Comparison of ENCODE assay signal across 19 cellular contexts in genomic region chr2:12314119-12314735, GRCh38.
DNase-seq lines count a peak whose midpoint lies in the region; ATAC-seq and TF ChIP-seq lines count a peak whose summit lies in the region.
"Had no signal": no experiment of that assay in that cellular context is flagged by ENCODE, and none has a peak within 500 bp of the region (broad histone marks: within the 10 kb centered on the region; RNA-seq: fewer than 3 reads in every experiment).

No MANE protein-coding gene starts in this region.

- in situ Hi-C loops in GM13976 (cut with MboI; ENCODE audit: low sequenced_read_pairs, unreplicated experiment), result no loop called here

- H3K4me1 ChIP-seq in neural progenitor cell, result peaks cover 21% of the 10 kb centered on the region
- H3K4me1 ChIP-seq: right atrium auricular region had no signal

- no peak for ATAC-seq in activated CD8-positive, alpha-beta T cell treated with anti-CD3 and anti-CD28 coated beads, Interleukin-2, amount 10 ng/mL, durations not matched to agents 7 days and 5 days
- no peak for ATAC-seq in activated CD8-positive, alpha-beta T cell treated with anti-CD3 and anti-CD28 coated beads for 36 hours
- ATAC-seq in HG03457 (IDR thresholded peaks at IDR 0.05; ENCODE audit: unreplicated experiment), result no peak
- ATAC-seq: A549, gastroesophageal sphincter had no signal

- CTCF ChIA-PET in activated CD8-positive, alpha-beta T cell treated with anti-CD3 and anti-CD28 coated beads, Interleukin-2, amount 10 ng/mL, durations not matched to agents 7 days and 5 days (lab: Charles Lee), result interaction anchor here (0.6 to 1.8 kb wide), 3 partner anchors 8 to 19 kb away, joined by 3 to 5 read pairs (median 3); no protein-coding TSS in a partner anchor
- CTCF ChIA-PET in activated CD8-positive, alpha-beta T cell treated with anti-CD3 and anti-CD28 coated beads for 36 hours (lab: Charles Lee), result interaction anchor here (0.7 kb wide), 1 partner anchor 52 kb away, joined by 3 read pairs; no protein-coding TSS in a partner anchor

- no peak for DNase-seq in activated CD8-positive, alpha-beta T cell treated with anti-CD3 and anti-CD28 coated beads, Interleukin-2, amount 10 ng/mL, durations not matched to agents 7 days and 5 days
- DNase-seq in activated CD8-positive, alpha-beta T cell treated with anti-CD3 and anti-CD28 coated beads for 36 hours, result no peak
- DNase-seq in NCI-H345 (lab: John Stamatoyannopoulos, UW) (peak; percentile 87), glutamatergic neuron (peak; percentile 40), neural progenitor cell (ENCODE audit: low spot score) (peak; percentile 38), GM13976 (ENCODE audit: low spot score) (no peak)
- DNase-seq in activated CD8-positive, alpha-beta memory T cell treated with anti-CD3 and anti-CD28 coated beads, Interleukin-2, amount 50 U/mL, for 48 hours, result no peak
- DNase-seq: activated effector memory CD4-positive, alpha-beta T cell treated with anti-CD3 and anti-CD28 coated beads, Interleukin-2, amount 50 U/mL, for 16 hours; CD4-positive, alpha-beta T cell; colonic mucosa; DMS79 treated with DMSO at 0.1 percent for 48 hours; NCI-H446; nucleus accumbens; SHP77 treated with DMSO at 0.1 percent for 48 hours; stimulated activated naive CD8-positive, alpha-beta T cell treated with anti-CD3 and anti-CD28 coated beads, Interleukin-15, amount 100 ng/mL, for 72 hours had no signal

- peak overlapping the region; percentile 77 for H2AFZ ChIP-seq in neural progenitor cell (replicated peaks)

- intact Hi-C loops in activated CD8-positive, alpha-beta T cell treated with anti-CD3 and anti-CD28 coated beads for 36 hours (cut with micrococcal nuclease), result no loop called here

- no peak overlapping the region for H3K4me3 Mint-ChIP-seq in activated CD8-positive, alpha-beta T cell treated with anti-CD3 and anti-CD28 coated beads, Interleukin-2, amount 10 ng/mL, durations not matched to agents 7 days and 5 days
- H3K4me3 Mint-ChIP-seq in activated CD8-positive, alpha-beta T cell treated with anti-CD3 and anti-CD28 coated beads for 36 hours, result no peak overlapping the region
- H3K4me3 Mint-ChIP-seq in glutamatergic neuron (ENCODE audit: unreplicated experiment) (peak overlapping the region; percentile 64), neural progenitor cell (no peak overlapping the region)
- H3K4me3 Mint-ChIP-seq: CD4-positive, alpha-beta T cell; stimulated activated naive CD8-positive, alpha-beta T cell treated with anti-CD3 and anti-CD28 coated beads, Interleukin-15, amount 100 ng/mL, for 72 hours had no signal

- no peak overlapping the region for H3K27ac ChIP-seq in neural progenitor cell
- H3K27ac ChIP-seq: A549, colonic mucosa, gastroesophageal sphincter had no signal

- H4K20me1 ChIP-seq in neural progenitor cell (ENCODE audit: low read depth), result no peaks in the 10 kb centered on the region

- no peaks in the 10 kb centered on the region for H3K36me3 ChIP-seq in neural progenitor cell
- H3K36me3 ChIP-seq: colonic mucosa, gastroesophageal sphincter, right atrium auricular region had no signal

- H3K27me3 Mint-ChIP-seq in activated CD8-positive, alpha-beta T cell treated with anti-CD3 and anti-CD28 coated beads, Interleukin-2, amount 10 ng/mL, durations not matched to agents 7 days and 5 days (ENCODE audit: low read depth), result no peaks in the 10 kb centered on the region
- H3K27me3 Mint-ChIP-seq in activated CD8-positive, alpha-beta T cell treated with anti-CD3 and anti-CD28 coated beads for 36 hours, result no peaks in the 10 kb centered on the region
- H3K27me3 Mint-ChIP-seq in glutamatergic neuron (ENCODE audit: unreplicated experiment) (peaks cover 6% of the 10 kb centered on the region), neural progenitor cell (ENCODE audit: insufficient read depth, low read depth) (peaks cover 5% of the 10 kb centered on the region)
- H3K27me3 Mint-ChIP-seq: CD4-positive, alpha-beta T cell; stimulated activated naive CD8-positive, alpha-beta T cell treated with anti-CD3 and anti-CD28 coated beads, Interleukin-15, amount 100 ng/mL, for 72 hours had no signal

- no peak overlapping the region for H3K9ac ChIP-seq in neural progenitor cell

- peaks cover 3% of the 10 kb centered on the region for H3K36me3 Mint-ChIP-seq in activated CD8-positive, alpha-beta T cell treated with anti-CD3 and anti-CD28 coated beads, Interleukin-2, amount 10 ng/mL, durations not matched to agents 7 days and 5 days (ENCODE audit: low read depth)
- H3K36me3 Mint-ChIP-seq in activated CD8-positive, alpha-beta T cell treated with anti-CD3 and anti-CD28 coated beads for 36 hours (ENCODE audit: low read depth), result no peaks in the 10 kb centered on the region
- H3K36me3 Mint-ChIP-seq in glutamatergic neuron (ENCODE audit: unreplicated experiment) (no peaks in the 10 kb centered on the region), neural progenitor cell (no peaks in the 10 kb centered on the region)

- no peaks in the 10 kb centered on the region for H3K27me3 ChIP-seq in neural progenitor cell
- H3K27me3 ChIP-seq: colonic mucosa, gastroesophageal sphincter, right atrium auricular region had no signal

- peak overlapping the region; percentile 24 for H3K27ac Mint-ChIP-seq in activated CD8-positive, alpha-beta T cell treated with anti-CD3 and anti-CD28 coated beads, Interleukin-2, amount 10 ng/mL, durations not matched to agents 7 days and 5 days
- no peak overlapping the region for H3K27ac Mint-ChIP-seq in activated CD8-positive, alpha-beta T cell treated with anti-CD3 and anti-CD28 coated beads for 36 hours
- peak overlapping the region; percentile 95 for H3K27ac Mint-ChIP-seq in glutamatergic neuron (ENCODE audit: unreplicated experiment)
- H3K27ac Mint-ChIP-seq in neural progenitor cell, result peak overlapping the region; percentile 90
- H3K27ac Mint-ChIP-seq: CD4-positive, alpha-beta T cell; stimulated activated naive CD8-positive, alpha-beta T cell treated with anti-CD3 and anti-CD28 coated beads, Interleukin-15, amount 100 ng/mL, for 72 hours had no signal

- H3K4me1 Mint-ChIP-seq in activated CD8-positive, alpha-beta T cell treated with anti-CD3 and anti-CD28 coated beads, Interleukin-2, amount 10 ng/mL, durations not matched to agents 7 days and 5 days (ENCODE audit: low read depth), result peaks cover 41% of the 10 kb centered on the region
- peaks cover 28% of the 10 kb centered on the region for H3K4me1 Mint-ChIP-seq in activated CD8-positive, alpha-beta T cell treated with anti-CD3 and anti-CD28 coated beads for 36 hours (ENCODE audit: low read depth)
- peaks cover 19% of the 10 kb centered on the region for H3K4me1 Mint-ChIP-seq in glutamatergic neuron (ENCODE audit: low read depth, unreplicated experiment)
- peaks cover 27% of the 10 kb centered on the region for H3K4me1 Mint-ChIP-seq in neural progenitor cell

- no peak overlapping the region for H3K4me3 ChIP-seq in neural progenitor cell
- H3K4me3 ChIP-seq: A549, colonic mucosa, gastroesophageal sphincter, right atrium auricular region had no signal

- POLR2A ChIA-PET in activated CD8-positive, alpha-beta T cell treated with anti-CD3 and anti-CD28 coated beads, Interleukin-2, amount 10 ng/mL, durations not matched to agents 7 days and 5 days (lab: Charles Lee), result no interaction called here
- POLR2A ChIA-PET in activated CD8-positive, alpha-beta T cell treated with anti-CD3 and anti-CD28 coated beads for 36 hours (lab: Charles Lee), result interaction anchor here (0.7 kb wide), 1 partner anchor 21 kb away, joined by 3 read pairs; no protein-coding TSS in a partner anchor

- H3K4me2 ChIP-seq in neural progenitor cell, result peak overlapping the region; percentile 0
- H3K4me2 ChIP-seq: A549 had no signal

- no peak for TF ChIP-seq CTCF in activated CD8-positive, alpha-beta T cell treated with anti-CD3 and anti-CD28 coated beads for 36 hours (IDR thresholded peaks at IDR 0.05)
- TF ChIP-seq CTCF in glutamatergic neuron (IDR thresholded peaks at IDR 0.05; ENCODE audit: partially characterized antibody, unreplicated experiment), result no peak
- TF ChIP-seq CTCF in neural progenitor cell (IDR thresholded peaks at IDR 0.05), result no peak
- TF ChIP-seq CTCF in GM13976 (IDR thresholded peaks at IDR 0.05; ENCODE audit: borderline replicate concordance, control extremely low read depth, extremely low read depth, insufficient read depth, missing control alignments), result no peak

- H3K9me3 Mint-ChIP-seq in activated CD8-positive, alpha-beta T cell treated with anti-CD3 and anti-CD28 coated beads, Interleukin-2, amount 10 ng/mL, durations not matched to agents 7 days and 5 days (ENCODE audit: insufficient read depth), result peaks cover 7% of the 10 kb centered on the region
- no peaks in the 10 kb centered on the region for H3K9me3 Mint-ChIP-seq in activated CD8-positive, alpha-beta T cell treated with anti-CD3 and anti-CD28 coated beads for 36 hours
- H3K9me3 Mint-ChIP-seq in glutamatergic neuron (ENCODE audit: unreplicated experiment) (peaks cover 6% of the 10 kb centered on the region), neural progenitor cell (peaks cover 5% of the 10 kb centered on the region)
- H3K9me3 Mint-ChIP-seq: stimulated activated naive CD8-positive, alpha-beta T cell treated with anti-CD3 and anti-CD28 coated beads, Interleukin-15, amount 100 ng/mL, for 72 hours had no signal

- no peaks in the 10 kb centered on the region for H3K79me2 ChIP-seq in neural progenitor cell (ENCODE audit: low read depth)

- no peaks in the 10 kb centered on the region for H3K9me3 ChIP-seq in neural progenitor cell (ENCODE audit: low read depth)
- H3K9me3 ChIP-seq: A549, colonic mucosa, gastroesophageal sphincter, right atrium auricular region had no signal

- H3F3A ChIP-seq in neural progenitor cell (ENCODE audit: low read depth), result no peaks in the 10 kb centered on the region

Comparison
In these comparisons a context has a peak if more than half of its experiments do, and no peak if none do; other contexts are left out.
1. DNase-seq: peak in NCI-H345 (single experiment), glutamatergic neuron (single experiment) and neural progenitor cell (single experiment); none in activated CD8-positive, alpha-beta T cell treated with anti-CD3 and anti-CD28 coated beads, Interleukin-2, amount 10 ng/mL, durations not matched to agents 7 days and 5 days (single experiment), activated CD8-positive, alpha-beta T cell treated with anti-CD3 and anti-CD28 coated beads for 36 hours (single experiment), activated CD8-positive, alpha-beta memory T cell treated with anti-CD3 and anti-CD28 coated beads, Interleukin-2, amount 50 U/mL, for 48 hours (single experiment) and GM13976 (single experiment).